1 cellular context compared by ENCODE assay signal in genomic region chr19:17996826-17997316, GRCh38.
TF ChIP-seq lines count a peak whose summit lies in the region.

No MANE protein-coding gene starts in this region.

TF ChIP-seq in GM23338, 12 proteins besides CTCF, POLR2A, EP300 and RAD21 (continued from another document):
- no peak for TF ChIP-seq ZNF462 (CRISPR knock-in tag; IDR thresholded peaks at IDR 0.05)
- no peak for TF ChIP-seq JUNB (IDR thresholded peaks at IDR 0.05; ENCODE audit: unreplicated experiment)
TF ChIP-seq in GM23338: peak in this region for 0.
